16 cellular contexts compared by ENCODE assay signal in genomic region chr22:19147193-19147780, GRCh38. TPM values are rescaled to one million over a fixed set of nuclear protein-coding genes. Genes with fewer than 3 reads are reported as not detected.
A peak's percentile ranks its signal among the peaks of the same experiment; 100 is the strongest.
DNase-seq lines count a peak whose midpoint lies in the region; ATAC-seq, FAIRE-seq and TF ChIP-seq lines count a peak whose summit lies in the region.
"Had no signal": no experiment of that assay in that cellular context is flagged by ENCODE, and none has a peak within 500 bp of the region (broad histone marks: within the 10 kb centered on the region; RNA-seq: fewer than 3 reads in every experiment).

No MANE protein-coding gene starts in this region.

- no peaks in the 10 kb centered on the region for H3K27me3 ChIP-seq in right cardiac atrium (ENCODE audit: control insufficient read depth, insufficient read depth)
- peaks cover 35% of the 10 kb centered on the region for H3K27me3 ChIP-seq in astrocyte (ENCODE audit: insufficient read depth, low read length)
- peaks cover 45% of the 10 kb centered on the region for H3K27me3 ChIP-seq in mesendoderm (ENCODE audit: insufficient read depth, low read length, poor library complexity)

- H3K36me3 ChIP-seq in astrocyte (ENCODE audit: insufficient read depth, low read length) (no peaks in the 10 kb centered on the region), mesendoderm (ENCODE audit: control insufficient read depth, insufficient read depth, low read length) (no peaks in the 10 kb centered on the region)

- no peak overlapping the region for H4K8ac ChIP-seq in mesendoderm (ENCODE audit: low read depth, low read length)

- H3K23ac ChIP-seq in mesendoderm (ENCODE audit: low read length): no peak overlapping the region

- peaks cover 7% of the 10 kb centered on the region for H4K20me1 ChIP-seq in astrocyte (ENCODE audit: insufficient read depth, low read length)

- H4K5ac ChIP-seq in mesendoderm (ENCODE audit: low read length): no peak overlapping the region

- no peaks in the 10 kb centered on the region for H3K9me3 ChIP-seq in right cardiac atrium (ENCODE audit: control insufficient read depth, low read length)
- no peaks in the 10 kb centered on the region for H3K9me3 ChIP-seq in astrocyte (ENCODE audit: insufficient read depth, low read depth, low read length)
- H3K9me3 ChIP-seq: Caco-2 had no signal

- H3K4me2 ChIP-seq in astrocyte (ENCODE audit: low read length) (no peak overlapping the region), mesendoderm (ENCODE audit: low read length) (no peak overlapping the region)

- H2AK5ac ChIP-seq in mesendoderm (ENCODE audit: low read length): no peak overlapping the region

- H3K4me3 ChIP-seq in right cardiac atrium (ENCODE audit: low read length) (no peak overlapping the region), astrocyte (ENCODE audit: insufficient read depth, low read depth, low read length) (no peak overlapping the region), mesendoderm (ENCODE audit: low read length) (no peak overlapping the region)

- no peak overlapping the region for H2BK120ac ChIP-seq in mesendoderm (ENCODE audit: low read depth, low read length)

- H3K79me1 ChIP-seq in mesendoderm (ENCODE audit: low read length): peaks cover 9% of the 10 kb centered on the region

- H3K27me3 Mint-ChIP-seq in astrocyte (ENCODE audit: low read depth, unreplicated experiment) (peaks cover 45% of the 10 kb centered on the region), Calu3 (ENCODE audit: unreplicated experiment) (peaks cover 46% of the 10 kb centered on the region)

- peaks cover 17% of the 10 kb centered on the region for H3K9me3 Mint-ChIP-seq in astrocyte (ENCODE audit: unreplicated experiment)
- H3K9me3 Mint-ChIP-seq in Calu3 (ENCODE audit: low read depth, unreplicated experiment): no peaks in the 10 kb centered on the region

- intact Hi-C loops in Right ventricle myocardium inferior (cut with DNase I) (loop anchor here (10.0 kb wide), 1 partner anchor 288 kb away; the partner anchor contains the start of genes HIRA and MRPL40), right cardiac atrium (cut with DNase I) (loop anchor here in 1 of 4 donors (10.0 kb wide), 1 partner anchor 488 kb away; no protein-coding TSS in a partner anchor), Calu3 (cut with micrococcal nuclease; ENCODE audit: unreplicated experiment) (no loop called here)

- H2BK15ac ChIP-seq in mesendoderm (replicated peaks; ENCODE audit: low read depth): no peak overlapping the region

- no peak overlapping the region for H3K56ac ChIP-seq in mesendoderm (ENCODE audit: low read length)

- H3K4me1 Mint-ChIP-seq in astrocyte (ENCODE audit: low read depth, unreplicated experiment): peaks cover 4% of the 10 kb centered on the region
- H3K4me1 Mint-ChIP-seq in Calu3 (ENCODE audit: low read depth, unreplicated experiment): peaks cover 11% of the 10 kb centered on the region

- ATAC-seq in Right ventricle myocardium inferior (no peak), right cardiac atrium (no peak)

- no peak overlapping the region for H3K4ac ChIP-seq in mesendoderm (ENCODE audit: low read depth, low read length)

- H3K9ac ChIP-seq in astrocyte (ENCODE audit: low read length) (no peak overlapping the region), mesendoderm (ENCODE audit: low read length) (no peak overlapping the region)

- no peak overlapping the region for H3K18ac ChIP-seq in mesendoderm (ENCODE audit: low read length)

- peaks cover 21% of the 10 kb centered on the region for H3K79me2 ChIP-seq in astrocyte (ENCODE audit: insufficient read depth, low read length)
- H3K79me2 ChIP-seq in mesendoderm (ENCODE audit: control insufficient read depth, insufficient read depth, low read length): peaks cover 10% of the 10 kb centered on the region

- DNase-seq in Right ventricle myocardium inferior (ENCODE audit: missing footprints) (peak; percentile 53), right cardiac atrium (no peak), astrocyte (ENCODE audit: low read depth) (no peak), mesendoderm (peak; percentile 49), globus pallidus (ENCODE audit: low spot score) (no peak), inferior parietal cortex (ENCODE audit: extremely low spot score) (no peak), Calu3 (no peak)
- DNase-seq: Caco-2, KBM-7, NCI-H1048, NCI-H1436 treated with DMSO at 0.1 percent for 48 hours, NCI-H2081 treated with DMSO at 0.1 percent for 48 hours, NCI-H2227 treated with DMSO at 0.1 percent for 48 hours, NCI-H526, SIG-M5 had no signal

- WGBS in right cardiac atrium: 27% methylated on average over 9 of the region's 9 CpGs
- no CpG with 5 or more reads among the region's 9 CpGs for WGBS in mesendoderm (ENCODE audit: extremely low coverage, insufficient coverage, low lambda C conversion rate)

- H3K36me3 Mint-ChIP-seq in astrocyte (ENCODE audit: low read depth, unreplicated experiment) (peaks cover 10% of the 10 kb centered on the region), Calu3 (ENCODE audit: insufficient read depth, unreplicated experiment) (peaks cover 14% of the 10 kb centered on the region)

- no peak for TF ChIP-seq CTCF in astrocyte (IDR thresholded peaks at IDR 0.05; ENCODE audit: insufficient read depth, low read depth, low read length)
- TF ChIP-seq CTCF in Calu3 (IDR thresholded peaks at IDR 0.05; ENCODE audit: unreplicated experiment): no peak

- no peaks in the 10 kb centered on the region for H3K4me1 ChIP-seq in right cardiac atrium (ENCODE audit: control insufficient read depth, insufficient read depth, low read length)
- H3K4me1 ChIP-seq in astrocyte (ENCODE audit: insufficient read depth, low read length): no peaks in the 10 kb centered on the region
- H3K4me1 ChIP-seq in mesendoderm (ENCODE audit: control insufficient read depth, low read depth, low read length): no peaks in the 10 kb centered on the region

- H3K4me3 Mint-ChIP-seq in astrocyte (ENCODE audit: unreplicated experiment) (peak overlapping the region; percentile 17), Calu3 (ENCODE audit: low read depth, unreplicated experiment) (no peak overlapping the region)

- no peak overlapping the region for H2BK5ac ChIP-seq in mesendoderm (ENCODE audit: low read length)

- CTCF ChIA-PET in Calu3 (lab: Charles Lee): interaction anchor here (0.9 kb wide), 1 partner anchor 17 kb away, joined by 3 read pairs; no protein-coding TSS in a partner anchor

- no peak overlapping the region for H2AFZ ChIP-seq in astrocyte (ENCODE audit: low read depth, low read length)

- H3K27ac ChIP-seq in right cardiac atrium (ENCODE audit: low read length) (no peak overlapping the region), astrocyte (ENCODE audit: low read depth, low read length) (no peak overlapping the region), mesendoderm (ENCODE audit: low read depth, low read length) (no peak overlapping the region)

- peak overlapping the region; percentile 56 for H3K27ac Mint-ChIP-seq in astrocyte (ENCODE audit: unreplicated experiment)
- no peak overlapping the region for H3K27ac Mint-ChIP-seq in Calu3 (ENCODE audit: unreplicated experiment)

- BruUV-seq in Calu3 (replicated peaks; lab: Mats Ljungman, UMichigan): no TSS peak

- FAIRE-seq in astrocyte (lab: Jason Lieb, UNC): no peak

RNA-seq across cellular contexts. Expression of gene GSC2, which starts 2.8 kb away (rescaled TPM):
- not detected for total RNA-seq in Right ventricle myocardium inferior
- total RNA-seq in right cardiac atrium: not detected
- not detected for polyA plus RNA-seq in right cardiac atrium
- total RNA-seq in astrocyte: not detected in 2 replicates
- 0.04 TPM for polyA plus RNA-seq in mesendoderm (2013, experiment 1 of 2)
- 0.06 TPM for polyA plus RNA-seq in mesendoderm (2013, experiment 2 of 2)
- not detected in 2 replicates for total RNA-seq in Calu3 (2022)
- total RNA-seq: Caco-2 had no signal
- polyA plus RNA-seq: CD14-positive monocyte had no signal

RNA-seq across cellular contexts. Expression of gene ESS2, which starts 2.8 kb away (rescaled TPM):
- total RNA-seq in Right ventricle myocardium inferior (8.8 TPM), right cardiac atrium (10 to 100 TPM in 3 of 4 donors, 1 to 10 TPM in 1; 9.3 to 11.1 (median 10.4) TPM), astrocyte (16.0 and 16.1 TPM in 2 replicates), Calu3 (2022) (15.9 and 16.8 TPM in 2 replicates)
- 11.2 TPM for polyA plus RNA-seq in right cardiac atrium
- 10.7 TPM for polyA plus RNA-seq in mesendoderm (2013, experiment 1 of 2)
- polyA plus RNA-seq in mesendoderm (2013, experiment 2 of 2): 10.3 TPM

RNA-seq across cellular contexts. Expression of gene TSSK2, which starts 16.2 kb away (rescaled TPM):
- total RNA-seq in Right ventricle myocardium inferior (not detected), right cardiac atrium (not detected), astrocyte (not detected in 2 replicates), Calu3 (2022) (not detected in 2 replicates)
- polyA plus RNA-seq in right cardiac atrium: 0.09 TPM
- not detected for polyA plus RNA-seq in mesendoderm (2013, experiment 1 of 2)
- not detected for polyA plus RNA-seq in mesendoderm (2013, experiment 2 of 2)
- total RNA-seq: Caco-2 had no signal
- polyA plus RNA-seq: CD14-positive monocyte had no signal

RNA-seq across cellular contexts. Expression of gene DGCR2, which starts 25.1 kb away (rescaled TPM):
- total RNA-seq in Right ventricle myocardium inferior (29.9 TPM), right cardiac atrium (10 to 100 TPM; 28.9 to 38.8 (median 35.4) TPM), astrocyte (48.4 and 49.4 TPM in 2 replicates), Calu3 (2022) (76.4 and 81.8 TPM in 2 replicates)
- polyA plus RNA-seq in right cardiac atrium: 34.9 TPM
- polyA plus RNA-seq in mesendoderm (2013, experiment 1 of 2): 33.9 TPM
- polyA plus RNA-seq in mesendoderm (2013, experiment 2 of 2): 32.7 TPM

RNA-seq across cellular contexts. Expression of gene SLC25A1, which starts 31.2 kb away (rescaled TPM):
- total RNA-seq in Right ventricle myocardium inferior (28.7 TPM), right cardiac atrium (10 to 100 TPM; 11.2 to 25.2 (median 18.6) TPM), astrocyte (84.5 and 97.9 TPM in 2 replicates), Calu3 (2022) (118 and 120 TPM in 2 replicates)
- 26.5 TPM for polyA plus RNA-seq in right cardiac atrium
- 77.7 TPM for polyA plus RNA-seq in mesendoderm (2013, experiment 1 of 2)
- polyA plus RNA-seq in mesendoderm (2013, experiment 2 of 2): 80.7 TPM

Comparison
In these comparisons a context has a peak if more than half of its experiments do, and no peak if none do; other contexts are left out.
1. DNase-seq: peak in Right ventricle myocardium inferior (single experiment) and mesendoderm (single experiment); none in right cardiac atrium (0 of 3), astrocyte (single experiment), globus pallidus (single experiment), inferior parietal cortex (single experiment) and Calu3 (single experiment).